8 cellular contexts compared by ENCODE assay signal in genomic region chr7:135979674-135980660, GRCh38. TPM values are rescaled to one million over a fixed set of nuclear protein-coding genes. Genes with fewer than 3 reads are reported as not detected.
DNase-seq lines count a peak whose midpoint lies in the region; ATAC-seq and TF ChIP-seq lines count a peak whose summit lies in the region.

No MANE protein-coding gene starts in this region.

- peak overlapping the region; percentile 40 for H3K27ac ChIP-seq in CD8-positive, alpha-beta memory T cell (ENCODE audit: low read depth, low read length)

- no peaks in the 10 kb centered on the region for H3K36me3 ChIP-seq in CD8-positive, alpha-beta memory T cell (ENCODE audit: insufficient read depth, low read length)

- H3K4me3 Mint-ChIP-seq in CD8-positive, alpha-beta memory T cell, result peak overlapping the region; percentile 78 to 91 (median 86)
- H3K4me3 Mint-ChIP-seq in activated CD8-positive, alpha-beta T cell treated with anti-CD3 and anti-CD28 coated beads, Interleukin-2, amount 10 ng/mL, durations not matched to agents 7 days and 5 days, result peak overlapping the region; percentile 72
- H3K4me3 Mint-ChIP-seq in memory B cell (peak overlapping the region; percentile 78), glutamatergic neuron (ENCODE audit: unreplicated experiment) (no peak overlapping the region)

- H3K27me3 Mint-ChIP-seq in CD8-positive, alpha-beta memory T cell, result peaks cover 0 to 2% of the 10 kb centered on the region in 2 donors
- no peaks in the 10 kb centered on the region for H3K27me3 Mint-ChIP-seq in activated CD8-positive, alpha-beta T cell treated with anti-CD3 and anti-CD28 coated beads, Interleukin-2, amount 10 ng/mL, durations not matched to agents 7 days and 5 days (ENCODE audit: low read depth)
- H3K27me3 Mint-ChIP-seq in memory B cell (no peaks in the 10 kb centered on the region), glutamatergic neuron (ENCODE audit: unreplicated experiment) (peaks cover 2% of the 10 kb centered on the region)

- peaks cover 0 to 15% (median 0%) of the 10 kb centered on the region in 3 donors for H3K36me3 Mint-ChIP-seq in CD8-positive, alpha-beta memory T cell
- peaks cover 9% of the 10 kb centered on the region for H3K36me3 Mint-ChIP-seq in activated CD8-positive, alpha-beta T cell treated with anti-CD3 and anti-CD28 coated beads, Interleukin-2, amount 10 ng/mL, durations not matched to agents 7 days and 5 days (ENCODE audit: low read depth)
- H3K36me3 Mint-ChIP-seq in memory B cell (peaks cover 2% of the 10 kb centered on the region), glutamatergic neuron (ENCODE audit: unreplicated experiment) (no peaks in the 10 kb centered on the region)

- peaks cover 61 to 90% (median 78%) of the 10 kb centered on the region in 3 donors for H3K4me1 Mint-ChIP-seq in CD8-positive, alpha-beta memory T cell
- H3K4me1 Mint-ChIP-seq in activated CD8-positive, alpha-beta T cell treated with anti-CD3 and anti-CD28 coated beads, Interleukin-2, amount 10 ng/mL, durations not matched to agents 7 days and 5 days (ENCODE audit: low read depth), result peaks cover 64% of the 10 kb centered on the region
- H3K4me1 Mint-ChIP-seq in memory B cell (peaks cover 36% of the 10 kb centered on the region), glutamatergic neuron (ENCODE audit: low read depth, unreplicated experiment) (peaks cover 5% of the 10 kb centered on the region)

- POLR2A ChIA-PET in CD8-positive, alpha-beta memory T cell (lab: Charles Lee), result no interaction called here
- POLR2A ChIA-PET in activated CD8-positive, alpha-beta T cell treated with anti-CD3 and anti-CD28 coated beads, Interleukin-2, amount 10 ng/mL, durations not matched to agents 7 days and 5 days (lab: Charles Lee), result no interaction called here

- no peak for DNase-seq in CD8-positive, alpha-beta memory T cell
- DNase-seq in activated CD8-positive, alpha-beta T cell treated with anti-CD3 and anti-CD28 coated beads, Interleukin-2, amount 10 ng/mL, durations not matched to agents 7 days and 5 days, result no peak
- DNase-seq in memory B cell (ENCODE audit: low spot score in 2 of 2) (no peak), glutamatergic neuron (no peak), GM19240 (ENCODE audit: insufficient read length, low spot score) (no peak), NCI-H1105 treated with DMSO at 0.1 percent for 48 hours (lab: John Stamatoyannopoulos, UW) (no peak)

- peak overlapping the region; percentile 48 for H3K4me3 ChIP-seq in CD8-positive, alpha-beta memory T cell (ENCODE audit: low read length)

- H3K27me3 ChIP-seq in CD8-positive, alpha-beta memory T cell (ENCODE audit: insufficient read depth, low read length, poor library complexity, severe bottlenecking), result no peaks in the 10 kb centered on the region

- no peaks in the 10 kb centered on the region for H3K9me3 ChIP-seq in CD8-positive, alpha-beta memory T cell (ENCODE audit: low read length)

- CTCF ChIA-PET in CD8-positive, alpha-beta memory T cell (lab: Charles Lee), result interaction anchor here (1.0 kb wide), 1 partner anchor 48 kb away, joined by 3 read pairs; no protein-coding TSS in a partner anchor
- CTCF ChIA-PET in activated CD8-positive, alpha-beta T cell treated with anti-CD3 and anti-CD28 coated beads, Interleukin-2, amount 10 ng/mL, durations not matched to agents 7 days and 5 days (lab: Charles Lee), result no interaction called here

- ATAC-seq in HG02759 (IDR thresholded peaks at IDR 0.05; ENCODE audit: unreplicated experiment) (peak; percentile 30), memory B cell (ENCODE audit: low read depth) (no peak), HG02642 (IDR thresholded peaks at IDR 0.05; ENCODE audit: poor library complexity, unreplicated experiment) (no peak)
- no peak for ATAC-seq in activated CD8-positive, alpha-beta T cell treated with anti-CD3 and anti-CD28 coated beads, Interleukin-2, amount 10 ng/mL, durations not matched to agents 7 days and 5 days

- peak overlapping the region; percentile 86 to 97 (median 95) for H3K27ac Mint-ChIP-seq in CD8-positive, alpha-beta memory T cell
- H3K27ac Mint-ChIP-seq in activated CD8-positive, alpha-beta T cell treated with anti-CD3 and anti-CD28 coated beads, Interleukin-2, amount 10 ng/mL, durations not matched to agents 7 days and 5 days, result peak overlapping the region; percentile 88
- peak overlapping the region; percentile 40 for H3K27ac Mint-ChIP-seq in memory B cell
- no peak overlapping the region for H3K27ac Mint-ChIP-seq in glutamatergic neuron (ENCODE audit: unreplicated experiment)

- TF ChIP-seq CTCF in glutamatergic neuron (IDR thresholded peaks at IDR 0.05; ENCODE audit: partially characterized antibody, unreplicated experiment), result no peak

- H3K9me3 Mint-ChIP-seq in CD8-positive, alpha-beta memory T cell, result no peaks in the 10 kb centered on the region
- H3K9me3 Mint-ChIP-seq in activated CD8-positive, alpha-beta T cell treated with anti-CD3 and anti-CD28 coated beads, Interleukin-2, amount 10 ng/mL, durations not matched to agents 7 days and 5 days (ENCODE audit: insufficient read depth), result no peaks in the 10 kb centered on the region
- H3K9me3 Mint-ChIP-seq in memory B cell, result no peaks in the 10 kb centered on the region
- peaks cover 7% of the 10 kb centered on the region for H3K9me3 Mint-ChIP-seq in glutamatergic neuron (ENCODE audit: unreplicated experiment)

- peaks cover 66% of the 10 kb centered on the region for H3K4me1 ChIP-seq in CD8-positive, alpha-beta memory T cell (ENCODE audit: insufficient read depth, low read length)

RNA-seq across cellular contexts. Expression of gene MTPN, which starts 2.8 kb away (rescaled TPM):
- total RNA-seq in CD8-positive, alpha-beta memory T cell, result 100 to 1,000 TPM; 143 to 147 TPM
- 101 TPM for polyA plus RNA-seq in CD8-positive, alpha-beta memory T cell
- 100 to 1,000 TPM; 138 to 142 TPM for total RNA-seq in activated CD8-positive, alpha-beta T cell treated with anti-CD3 and anti-CD28 coated beads, Interleukin-2, amount 10 ng/mL, durations not matched to agents 7 days and 5 days
- 181 TPM for total RNA-seq in glutamatergic neuron (ENCODE audit: unreplicated experiment)
